Comparison of ENCODE assay signal across 17 cellular contexts in genomic region chr10:18918545-18918944, GRCh38.
A peak's percentile ranks its signal among the peaks of the same experiment; 100 is the strongest.
DNase-seq lines count a peak whose midpoint lies in the region; ATAC-seq and TF ChIP-seq lines count a peak whose summit lies in the region.
"Had no signal": no experiment of that assay in that cellular context is flagged by ENCODE, and none has a peak within 500 bp of the region (broad histone marks: within the 10 kb centered on the region; RNA-seq: fewer than 3 reads in every experiment).

No MANE protein-coding gene starts in this region.

- H3K4me1 ChIP-seq in GM23248 (ENCODE audit: insufficient read depth) = no peaks in the 10 kb centered on the region
- H3K4me1 ChIP-seq in smooth muscle cell (ENCODE audit: low read depth) = no peaks in the 10 kb centered on the region
- H3K4me1 ChIP-seq: BLaER1, left ventricle myocardium inferior had no signal

- in situ Hi-C loops in GM23248 (cut with MboI) = no loop called here

- H3K36me3 ChIP-seq in GM23248 (ENCODE audit: low read depth) (no peaks in the 10 kb centered on the region), smooth muscle cell (ENCODE audit: low read depth) (no peaks in the 10 kb centered on the region)
- H3K36me3 ChIP-seq: BLaER1, left ventricle myocardium inferior had no signal

- no peak overlapping the region for H3K27ac ChIP-seq in GM23248
- H3K27ac ChIP-seq in smooth muscle cell (ENCODE audit: low read depth) = peak overlapping the region; percentile 60
- H3K27ac ChIP-seq: BLaER1, left ventricle myocardium inferior had no signal

- no peak for ATAC-seq in HG02884 (IDR thresholded peaks at IDR 0.05; ENCODE audit: unreplicated experiment)
- ATAC-seq: activated CD8-positive, alpha-beta T cell treated with anti-CD3 and anti-CD28 coated beads for 36 hours; activated naive CD4-positive, alpha-beta T cell treated with anti-CD3 and anti-CD28 coated beads, Interleukin-2, amount 50 U/mL, for 72 hours; activated T-cell treated with anti-CD3 and anti-CD28 coated beads, Interleukin-2, amount 50 U/mL, for 4 hours; sciatic nerve had no signal

- whole genome bisulfite sequencing in GM23248 (ENCODE audit: low coverage in 1 of 2, low lambda C conversion rate in 2 of 2, missing lambda C conversion rate in 2 of 2), 2 experiments = 29 to 40% methylated on average over 4 of the region's 4 CpGs
- 62% methylated on average over 4 of the region's 4 CpGs for WGBS in smooth muscle cell (ENCODE audit: low lambda C conversion rate)

- no peak overlapping the region for H3K4me3 ChIP-seq in GM23248
- no peak overlapping the region for H3K4me3 ChIP-seq in fibroblast of the aortic adventitia (ENCODE audit: low read depth, low read length)
- H3K4me3 ChIP-seq in smooth muscle cell = no peak overlapping the region
- H3K4me3 ChIP-seq: BLaER1, left ventricle myocardium inferior had no signal

- H3K27me3 ChIP-seq in GM23248 (replicated peaks; ENCODE audit: insufficient read depth) (no peaks in the 10 kb centered on the region), smooth muscle cell (ENCODE audit: low read depth) (no peaks in the 10 kb centered on the region)
- H3K27me3 ChIP-seq: BLaER1 had no signal

- H3F3A ChIP-seq in GM23248 (ENCODE audit: insufficient read depth) (no peaks in the 10 kb centered on the region), smooth muscle cell (ENCODE audit: low read depth) (no peaks in the 10 kb centered on the region)

- TF ChIP-seq CTCF in fibroblast of the aortic adventitia (IDR thresholded peaks at IDR 0.05; ENCODE audit: insufficient read depth, low read length) (no peak), smooth muscle cell (IDR thresholded peaks at IDR 0.05; ENCODE audit: borderline replicate concordance, insufficient read depth, poor library complexity, severe bottlenecking) (no peak), GM10266 (IDR thresholded peaks at IDR 0.05; ENCODE audit: control insufficient read depth, insufficient read depth, low read depth, missing control alignments) (no peak)

- DNase-seq in GM23248 (peak; percentile 35), RPMI7951 (ENCODE audit: low read depth) (peak; percentile 19), fibroblast of the aortic adventitia (ENCODE audit: low read depth) (peak; percentile 88), smooth muscle cell (lab: John Stamatoyannopoulos, UW; ENCODE audit: unreplicated experiment) (no peak), islet precursor cell (no peak), GM10266 (ENCODE audit: extremely low spot score) (no peak)
- DNase-seq: activated CD8-positive, alpha-beta T cell treated with anti-CD3 and anti-CD28 coated beads for 36 hours; activated T-cell treated with anti-CD3 and anti-CD28 coated beads, Interleukin-2, amount 50 U/mL, for 4 hours; central memory CD4-positive, alpha-beta T cell; effector CD8-positive, alpha-beta T cell; left ventricle myocardium inferior; NCI-H1417 treated with DMSO at 0.1 percent for 48 hours; stimulated activated CD4-positive, alpha-beta T cell treated with anti-CD3 and anti-CD28 coated beads, Interleukin-4, amount 100 ng/mL, for 1 hour had no signal

- H2AFZ ChIP-seq in GM23248 (no peak overlapping the region), smooth muscle cell (ENCODE audit: low read depth) (no peak overlapping the region)

- H3K4me2 ChIP-seq in GM23248 (ENCODE audit: unreplicated experiment) = no peak overlapping the region
- H3K4me2 ChIP-seq in smooth muscle cell = no peak overlapping the region
- H3K4me2 ChIP-seq: BLaER1 had no signal

- H3K79me2 ChIP-seq in GM23248 (ENCODE audit: insufficient read depth) (no peaks in the 10 kb centered on the region), smooth muscle cell (ENCODE audit: low read depth) (no peaks in the 10 kb centered on the region)

- H3K9me2 ChIP-seq in GM23248 (ENCODE audit: insufficient read depth) = no peaks in the 10 kb centered on the region

- H3K9me3 ChIP-seq in GM23248 (ENCODE audit: low read depth) (no peaks in the 10 kb centered on the region), smooth muscle cell (replicated peaks; ENCODE audit: low read depth) (no peaks in the 10 kb centered on the region)

- H4K20me1 ChIP-seq in GM23248 (ENCODE audit: insufficient read depth) (no peaks in the 10 kb centered on the region), smooth muscle cell (ENCODE audit: low read depth) (no peaks in the 10 kb centered on the region)
- H4K20me1 ChIP-seq: BLaER1 had no signal

- H3K9ac ChIP-seq in GM23248 (no peak overlapping the region), smooth muscle cell (ENCODE audit: low read depth) (no peak overlapping the region)
- H3K9ac ChIP-seq: BLaER1 had no signal

Comparison
In these comparisons a context has a peak if more than half of its experiments do, and no peak if none do; other contexts are left out.
1. DNase-seq: peak in GM23248 (single experiment), RPMI7951 (single experiment) and fibroblast of the aortic adventitia (single experiment); none in smooth muscle cell (single experiment), islet precursor cell (single experiment) and GM10266 (single experiment).